In genomic region chr19:42005504-42005903, GRCh38 we compare ENCODE assay signal across 26 cellular contexts. TPM values are rescaled to one million over a fixed set of nuclear protein-coding genes. Genes with fewer than 3 reads are reported as not detected.
DNase-seq lines count a peak whose midpoint lies in the region; ATAC-seq and TF ChIP-seq lines count a peak whose summit lies in the region.
"Had no signal": no experiment of that assay in that cellular context is flagged by ENCODE, and none has a peak within 500 bp of the region (broad histone marks: within the 10 kb centered on the region; RNA-seq: fewer than 3 reads in every experiment).

No MANE protein-coding gene starts in this region.

- H3K27ac Mint-ChIP-seq in CD14-positive monocyte: peak overlapping the region in 1 of 7 donors; percentile 17
- H3K27ac Mint-ChIP-seq: B cell; CD4-positive, alpha-beta memory T cell; CD4-positive, CD25-positive, alpha-beta regulatory T cell; CD8-positive, alpha-beta memory T cell had no signal

- H3K4me3 ChIP-seq in HEK293 (ENCODE audit: low read depth, low read length) (no peak overlapping the region), osteoblast (ENCODE audit: insufficient read depth, low read length) (no peak overlapping the region), gastroesophageal sphincter (no peak overlapping the region)
- H3K4me3 ChIP-seq: BLaER1 treated with 17β-estradiol and CSF1 and Interleukin-3, amounts not matched to agents 10 nM and 100 nM; GM12878 had no signal

- TF ChIP-seq POLR2A in GM18505 (IDR thresholded peaks at IDR 0.05; ENCODE audit: borderline replicate concordance, extremely low read depth, insufficient read depth, insufficient read length) (no peak), gastroesophageal sphincter (IDR thresholded peaks at IDR 0.05) (no peak)

- no peaks in the 10 kb centered on the region for H3K4me1 Mint-ChIP-seq in CD14-positive monocyte
- H3K4me1 Mint-ChIP-seq: B cell; CD4-positive, CD25-positive, alpha-beta regulatory T cell; CD8-positive, alpha-beta memory T cell had no signal

- ATAC-seq in esophagus mucosa (peak; percentile 30), GM18505 (IDR thresholded peaks at IDR 0.05; ENCODE audit: unreplicated experiment) (no peak), gastroesophageal sphincter (no peak)
- ATAC-seq: GM12878 had no signal

- H3K27me3 ChIP-seq in osteoblast (ENCODE audit: insufficient read depth, low read length) (peaks cover 21% of the 10 kb centered on the region), gastroesophageal sphincter (peaks cover 47% of the 10 kb centered on the region)

- peaks cover 0 to 1% (median 0%) of the 10 kb centered on the region in 7 donors for H3K9me3 Mint-ChIP-seq in CD14-positive monocyte
- H3K9me3 Mint-ChIP-seq: CD4-positive, alpha-beta memory T cell; CD4-positive, CD25-positive, alpha-beta regulatory T cell; CD8-positive, alpha-beta memory T cell had no signal

- no peak for TF ChIP-seq CTCF in CD14-positive monocyte (IDR thresholded peaks at IDR 0.05)
- TF ChIP-seq CTCF in HEK293 (tag by site-specific recombination; IDR thresholded peaks at IDR 0.05): no peak
- no peak for TF ChIP-seq CTCF in osteoblast (IDR thresholded peaks at IDR 0.05; ENCODE audit: extremely low read depth, low read depth, low read length)
- TF ChIP-seq CTCF in gastroesophageal sphincter (IDR thresholded peaks at IDR 0.05): no peak

- no peaks in the 10 kb centered on the region for H3K79me2 ChIP-seq in osteoblast (ENCODE audit: insufficient read depth, low read length)

- CTCF ChIA-PET in HEK293 (lab: Yijun Ruan, JAX): interaction anchor here (1.0 kb wide), 1 partner anchor 30 kb away, joined by 5 read pairs; no protein-coding TSS in a partner anchor

- TF ChIP-seq EP300 in gastroesophageal sphincter (IDR thresholded peaks at IDR 0.05): no peak

- H3K27me3 Mint-ChIP-seq in CD14-positive monocyte (ENCODE audit: low read depth in 3 of 3): peaks cover 8 to 22% (median 12%) of the 10 kb centered on the region in 3 donors

- no peaks in the 10 kb centered on the region; the same call in 1 of the 2 replicates for H3K9me3 ChIP-seq in HEK293 (ENCODE audit: control insufficient read depth, insufficient read depth, low read depth, low read length)
- no peaks in the 10 kb centered on the region for H3K9me3 ChIP-seq in osteoblast (ENCODE audit: low read depth, low read length)
- no peaks in the 10 kb centered on the region for H3K9me3 ChIP-seq in gastroesophageal sphincter
- H3K9me3 ChIP-seq: BLaER1 treated with 17β-estradiol and CSF1 and Interleukin-3, amounts not matched to agents 10 nM and 100 nM had no signal

- WGBS in gastroesophageal sphincter (ENCODE audit: low coverage in 1 of 2), 2 donors: 69% methylated on average over 2 of the region's 22 CpGs; no CpG with 5 or more reads in 1 of the 2 donors

- DNase-seq in CD14-positive monocyte (ENCODE audit: low spot score) (peak; percentile 30), osteoblast (ENCODE audit: insufficient read length, low spot score, missing footprints) (peak; percentile 25), LoVo (ENCODE audit: low spot score) (no peak), AML-193 (lab: John Stamatoyannopoulos, UW) (no peak)
- DNase-seq: 8988T; ACHN; CD4-positive, alpha-beta memory T cell; CD4-positive, CD25-positive, alpha-beta regulatory T cell; CD8-positive, alpha-beta memory T cell; COR-L47; DMS 273 treated with DMSO at 0.1 percent for 48 hours; DMS153; DMS53; DMS79; DND-41; EL; GDM1 had no signal

- H3K36me3 ChIP-seq in HEK293 (ENCODE audit: control insufficient read depth in 2 of 2, insufficient read depth in 1 of 2, low read length in 2 of 2) (no peaks in the 10 kb centered on the region; a peak in 1 of 3 replicates), osteoblast (ENCODE audit: insufficient read depth, low read length) (no peaks in the 10 kb centered on the region), gastroesophageal sphincter (peaks cover 0 to 62% of the 10 kb centered on the region in 2 donors)

- intact Hi-C loops in CD14-positive monocyte (cut with micrococcal nuclease): no loop called here

- H3K36me3 Mint-ChIP-seq in CD14-positive monocyte: no peaks in the 10 kb centered on the region
- H3K36me3 Mint-ChIP-seq: CD4-positive, alpha-beta memory T cell; CD4-positive, CD25-positive, alpha-beta regulatory T cell; CD8-positive, alpha-beta memory T cell had no signal

- H3K4me2 ChIP-seq in osteoblast (ENCODE audit: insufficient read depth, low read length): no peak overlapping the region
- H3K4me2 ChIP-seq: BLaER1 treated with 17β-estradiol and CSF1 and Interleukin-3, amounts not matched to agents 10 nM and 100 nM had no signal

- no peak overlapping the region for H2AFZ ChIP-seq in osteoblast (ENCODE audit: low read length)

- no peak overlapping the region for H3K4me3 Mint-ChIP-seq in CD14-positive monocyte
- H3K4me3 Mint-ChIP-seq: B cell; CD4-positive, alpha-beta memory T cell; CD8-positive, alpha-beta memory T cell had no signal

- H3K4me1 ChIP-seq in HEK293 (ENCODE audit: control insufficient read depth, insufficient read depth, low read length): peaks cover 3% of the 10 kb centered on the region; the same call in 1 of the 2 replicates
- H3K4me1 ChIP-seq in osteoblast (ENCODE audit: insufficient read depth, low read length): peaks cover 3% of the 10 kb centered on the region
- no peaks in the 10 kb centered on the region for H3K4me1 ChIP-seq in gastroesophageal sphincter

- no peaks in the 10 kb centered on the region for H4K20me1 ChIP-seq in osteoblast (ENCODE audit: insufficient read depth, low read length)

- H3K27ac ChIP-seq in HEK293 (ENCODE audit: extremely low read depth, low read depth, low read length): no peak overlapping the region
- H3K27ac ChIP-seq in osteoblast (ENCODE audit: low read depth, low read length): no peak overlapping the region
- H3K27ac ChIP-seq in gastroesophageal sphincter: no peak overlapping the region
- H3K27ac ChIP-seq: BLaER1 treated with 17β-estradiol and CSF1 and Interleukin-3, amounts not matched to agents 10 nM and 100 nM; C4-2B had no signal

- POLR2A ChIA-PET in HEK293 (lab: Yijun Ruan, JAX): no interaction called here

TF ChIP-seq in HEK293, 187 proteins besides CTCF, POLR2A, EP300 and RAD21:
- TF ChIP-seq ZNF510 (tag by site-specific recombination; IDR thresholded peaks at IDR 0.05; ENCODE audit: insufficient replicate concordance): no peak
- TF ChIP-seq GLIS1 (tag by site-specific recombination; IDR thresholded peaks at IDR 0.05): peak; percentile 20; the same call in 1 of the 2 replicates

RNA-seq across cellular contexts. Expression of gene ATP1A3, which starts 11.5 kb away (rescaled TPM):
- polyA plus RNA-seq in CD14-positive monocyte: under 1 TPM in 1 of 2 donors, not detected in 1; 0.10 TPM
- total RNA-seq in esophagus mucosa: 0.32 TPM
- total RNA-seq in osteoblast: under 0.01 TPM in 2 replicates
- 1 to 10 TPM in 2 of 4 donors, under 1 TPM in 1, not detected in 1; 0.81 to 2.6 (median 1.1) TPM for total RNA-seq in gastroesophageal sphincter
- polyA plus RNA-seq: AG04450 had no signal

RNA-seq across cellular contexts. Expression of gene RABAC1, which starts 46.4 kb away (rescaled TPM):
- polyA plus RNA-seq in CD14-positive monocyte: 100 to 1,000 TPM; 202 to 234 TPM
- total RNA-seq in esophagus mucosa (67.9 TPM), osteoblast (95.2 and 117 TPM in 2 replicates), gastroesophageal sphincter (100 to 1,000 TPM; 150 to 215 (median 201) TPM)

Comparison
In these comparisons a context has a peak if more than half of its experiments do, and no peak if none do; other contexts are left out.
1. DNase-seq: peak in CD14-positive monocyte (single experiment) and osteoblast (single experiment); none in LoVo (single experiment) and AML-193 (0 of 2).